ENCODE assay signal across 31 cellular contexts in the genomic region with DNA sequence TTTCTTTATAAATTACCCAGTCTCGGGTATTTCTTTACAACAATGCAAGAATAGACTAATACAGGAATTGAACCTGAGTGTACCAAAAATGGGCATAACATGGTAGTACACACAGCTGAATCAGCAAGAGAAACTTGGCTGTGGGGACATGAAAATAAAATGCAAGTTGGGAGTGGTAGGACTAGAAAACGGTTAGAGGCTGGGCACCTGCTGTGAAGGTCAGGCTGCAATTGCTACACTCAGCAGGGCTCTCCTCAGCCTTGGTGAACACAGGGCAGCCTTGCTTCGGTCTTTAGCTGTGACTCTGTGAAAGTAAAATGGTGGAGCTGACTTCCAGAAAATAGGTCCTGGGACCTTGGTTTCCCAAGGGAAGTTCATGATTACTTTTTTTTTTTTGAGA. TPM values are rescaled to one million over a fixed set of nuclear protein-coding genes. Genes with fewer than 3 reads are reported as not detected.
"Had no signal": no experiment of that assay in that cellular context is flagged by ENCODE, and none has a peak within 500 bp of the region (broad histone marks: within the 10 kb centered on the region; RNA-seq: fewer than 3 reads in every experiment).

No MANE protein-coding gene starts in this region.

- H2AFZ ChIP-seq: hepatocyte, neural progenitor cell had no signal

- H3K4me1 Mint-ChIP-seq: mesothelial cell of epicardium; naive B cell; nephron; stimulated activated effector memory CD8-positive, alpha-beta T cell treated with anti-CD3 and anti-CD28 coated beads, Interleukin-12 subunit alpha, Interleukin-12 subunit beta, amount 100 ng/mL, for 72 hours had no signal

- DNase-seq: dermis blood vessel endothelial cell; effector memory CD4-positive, alpha-beta T cell; foreskin keratinocyte; heart left ventricle; left cardiac atrium; left lung; mesenchymal stem cell; mucosa of descending colon; naive B cell; nucleus accumbens; stimulated activated CD4-positive, alpha-beta T cell treated with anti-CD3 and anti-CD28 coated beads, Interleukin-12 subunit alpha, Interleukin-12 subunit beta, amount 100 ng/mL, for 4 hours; stimulated activated CD4-positive, alpha-beta T cell treated with anti-CD3 and anti-CD28 coated beads, Interleukin-1b, Interleukin-23, amount 100 ng/mL, for 48 hours; stimulated activated CD4-positive, alpha-beta T cell treated with anti-CD3 and anti-CD28 coated beads, Interleukin-4, amount 100 ng/mL, for 24 hours; stimulated activated naive CD4-positive, alpha-beta T cell treated with Interleukin-2 at 50 U/mL for 16 hours; stomach; thyroid gland; trophoblast cell had no signal

- H3K4me2 ChIP-seq: hepatocyte, neural progenitor cell, smooth muscle cell had no signal

- ATAC-seq: foreskin keratinocyte, gastroesophageal sphincter, heart left ventricle, left cardiac atrium, left lung, mucosa of descending colon, sciatic nerve had no signal

- H3K9ac ChIP-seq: neural progenitor cell had no signal

- H3K27ac ChIP-seq: esophagus muscularis mucosa, foreskin keratinocyte, gastroesophageal sphincter, heart left ventricle, hepatocyte, left lung, neural progenitor cell, prostate gland, right atrium auricular region, stomach, thyroid gland, vagina had no signal

- H3K4me3 Mint-ChIP-seq: mesothelial cell of epicardium; nephron; neural progenitor cell; stimulated activated effector memory CD8-positive, alpha-beta T cell treated with anti-CD3 and anti-CD28 coated beads, Interleukin-12 subunit alpha, Interleukin-12 subunit beta, amount 100 ng/mL, for 72 hours had no signal

- H3K9me3 ChIP-seq: esophagus muscularis mucosa, gastroesophageal sphincter, heart left ventricle, left lung, mucosa of descending colon, prostate gland, right atrium auricular region, stomach, thyroid gland, vagina had no signal

- H3K27ac Mint-ChIP-seq: mesothelial cell of epicardium; nephron; neural progenitor cell; stimulated activated effector memory CD8-positive, alpha-beta T cell treated with anti-CD3 and anti-CD28 coated beads, Interleukin-12 subunit alpha, Interleukin-12 subunit beta, amount 100 ng/mL, for 72 hours had no signal

- H3K9me3 Mint-ChIP-seq: mesothelial cell of epicardium; stimulated activated effector memory CD8-positive, alpha-beta T cell treated with anti-CD3 and anti-CD28 coated beads, Interleukin-12 subunit alpha, Interleukin-12 subunit beta, amount 100 ng/mL, for 72 hours had no signal

- H3K27me3 ChIP-seq: foreskin keratinocyte, heart left ventricle, hepatocyte, left lung, neural progenitor cell, right atrium auricular region, thyroid gland, vagina had no signal

- H3K79me2 ChIP-seq: hepatocyte had no signal

- H3K36me3 ChIP-seq: esophagus muscularis mucosa, gastroesophageal sphincter, heart left ventricle, left lung, neural progenitor cell, prostate gland, right atrium auricular region, stomach, thyroid gland, vagina had no signal

- H3K4me1 ChIP-seq: esophagus muscularis mucosa, gastroesophageal sphincter, heart left ventricle, left lung, neural progenitor cell, prostate gland, right atrium auricular region, stomach, thyroid gland, vagina had no signal

- H3K36me3 Mint-ChIP-seq: mesothelial cell of epicardium; naive B cell; neural progenitor cell; stimulated activated effector memory CD8-positive, alpha-beta T cell treated with anti-CD3 and anti-CD28 coated beads, Interleukin-12 subunit alpha, Interleukin-12 subunit beta, amount 100 ng/mL, for 72 hours had no signal

- H3K4me3 ChIP-seq: esophagus muscularis mucosa, gastroesophageal sphincter, heart left ventricle, hepatocyte, left lung, mucosa of descending colon, neural progenitor cell, prostate gland, right atrium auricular region, smooth muscle cell, stomach, thyroid gland, vagina had no signal

RNA-seq across cellular contexts. Expression of gene CNGB1, which starts 45.6 kb away (rescaled TPM):
- polyA plus RNA-seq: endothelial cell of umbilical vein, fibroblast of lung, heart left ventricle, hepatocyte, smooth muscle cell had no signal
